Comparison of ENCODE assay signal across 16 cellular contexts in genomic region chr7:80361948-80362347, GRCh38.
"Had no signal": no experiment of that assay in that cellular context is flagged by ENCODE, and none has a peak within 500 bp of the region (broad histone marks: within the 10 kb centered on the region; RNA-seq: fewer than 3 reads in every experiment).

No MANE protein-coding gene starts in this region.

- H3K27me3 ChIP-seq: adrenal gland, gastrocnemius medialis, heart right ventricle had no signal

- ATAC-seq: activated CD4-positive, alpha-beta T cell treated with anti-CD3 and anti-CD28 coated beads for 36 hours; activated CD8-positive, alpha-beta memory T cell treated with anti-CD3 and anti-CD28 coated beads, Interleukin-2, amount 10 ng/mL, durations not matched to agents 7 days and 5 days; gastrocnemius medialis; heart right ventricle; left colon; lower lobe of right lung; right cardiac atrium had no signal

- H3K4me3 ChIP-seq: adrenal gland, coronary artery, gastrocnemius medialis, heart right ventricle, lower lobe of right lung had no signal

- H3K27ac ChIP-seq: adrenal gland, coronary artery, gastrocnemius medialis, heart right ventricle, lower lobe of right lung had no signal

- H3K4me1 ChIP-seq: adrenal gland, gastrocnemius medialis, heart right ventricle, lower lobe of right lung had no signal

- H3K36me3 ChIP-seq: adrenal gland, gastrocnemius medialis, heart right ventricle, lower lobe of right lung had no signal

- H3K9me3 ChIP-seq: adrenal gland had no signal

- DNase-seq: activated CD4-positive, alpha-beta memory T cell treated with anti-CD3 and anti-CD28 coated beads for 36 hours; activated CD4-positive, alpha-beta T cell treated with anti-CD3 and anti-CD28 coated beads for 36 hours; activated CD8-positive, alpha-beta memory T cell treated with anti-CD3 and anti-CD28 coated beads, Interleukin-2, amount 10 ng/mL, durations not matched to agents 7 days and 5 days; activated effector memory CD4-positive, alpha-beta T cell treated with Interleukin-2 at 50 U/mL for 16 hours; activated T-cell treated with anti-CD3 and anti-CD28 coated beads, Interleukin-2, amount 50 U/mL, for 1 hour; adrenal gland; effector CD8-positive, alpha-beta T cell; gastrocnemius medialis; heart right ventricle; left colon; lower lobe of right lung; nephron progenitor cell; occipital lobe; right cardiac atrium; T-helper 2 cell had no signal
